Comparison of ENCODE assay signal across 17 cellular contexts in genomic region chr4:169658196-169658595, GRCh38. TPM values are rescaled to one million over a fixed set of nuclear protein-coding genes. Genes with fewer than 3 reads are reported as not detected.
DNase-seq lines count a peak whose midpoint lies in the region; ATAC-seq and TF ChIP-seq lines count a peak whose summit lies in the region.
"Had no signal": no experiment of that assay in that cellular context is flagged by ENCODE, and none has a peak within 500 bp of the region (broad histone marks: within the 10 kb centered on the region; RNA-seq: fewer than 3 reads in every experiment).

No MANE protein-coding gene starts in this region.

- TF ChIP-seq POLR2A in right lobe of liver (IDR thresholded peaks at IDR 0.05) = no peak

- H3K27ac ChIP-seq in left ventricle myocardium inferior (replicated peaks) = peak overlapping the region; percentile 88
- H3K27ac ChIP-seq in VCaP = peak overlapping the region; percentile 89
- peak overlapping the region in 1 of 3 donors; percentile 84 for H3K27ac ChIP-seq in right lobe of liver

- DNase-seq in left ventricle myocardium inferior (no peak), Right ventricle myocardium superior (no peak), left colon (no peak), immature natural killer cell (no peak), right lobe of liver (no peak)
- no peak for DNase-seq in stimulated activated naive B cell treated with anti-CD40 and anti-IgM and Interleukin-4, amounts not matched to agents 10 μg/mL and 1 μg/mL and 100 μg/mL, for 72 hours
- DNase-seq: activated CD4-positive, alpha-beta memory T cell treated with anti-CD3 and anti-CD28 coated beads for 36 hours; activated T-cell treated with anti-CD3 and anti-CD28 coated beads, Interleukin-2, amount 50 U/mL, for 72 hours; GOT3; NCI-H2171; stimulated activated CD4-positive, alpha-beta T cell treated with anti-CD3 and anti-CD28 coated beads, Interleukin-4, amount 100 ng/mL, for 4 hours had no signal

- no peak overlapping the region for H3K4me3 Mint-ChIP-seq in stimulated activated naive B cell treated with anti-CD40 and anti-IgM and Interleukin-4, amounts not matched to agents 10 μg/mL and 1 μg/mL and 100 μg/mL, for 72 hours
- no peak overlapping the region for H3K4me3 Mint-ChIP-seq in immature natural killer cell
- H3K4me3 Mint-ChIP-seq: activated CD4-positive, alpha-beta memory T cell treated with anti-CD3 and anti-CD28 coated beads for 36 hours; central memory CD8-positive, alpha-beta T cell had no signal

- H3K9me3 ChIP-seq in left ventricle myocardium inferior (replicated peaks) (no peaks in the 10 kb centered on the region), right lobe of liver (no peaks in the 10 kb centered on the region)
- H3K9me3 ChIP-seq: SJCRH30 had no signal

- H3K4me3 ChIP-seq in left ventricle myocardium inferior (no peak overlapping the region), right lobe of liver (no peak overlapping the region)
- H3K4me3 ChIP-seq: SJCRH30 had no signal

- H3K27me3 ChIP-seq in left ventricle myocardium inferior (ENCODE audit: low read depth) = no peaks in the 10 kb centered on the region
- H3K27me3 ChIP-seq in right lobe of liver = no peaks in the 10 kb centered on the region
- H3K27me3 ChIP-seq: SJCRH30 had no signal

- H3K4me1 ChIP-seq in left ventricle myocardium inferior = peaks cover 56% of the 10 kb centered on the region
- peaks cover 0 to 24% (median 2%) of the 10 kb centered on the region in 4 donors for H3K4me1 ChIP-seq in right lobe of liver

- ATAC-seq in Right ventricle myocardium superior (ENCODE audit: poor library complexity) = no peak
- ATAC-seq in left colon = peak; percentile 37
- no peak for ATAC-seq in stimulated activated naive B cell treated with anti-CD40 and anti-IgM and Interleukin-4, amounts not matched to agents 10 μg/mL and 1 μg/mL and 100 μg/mL, for 72 hours (replicated peaks)
- no peak for ATAC-seq in GM18861 (IDR thresholded peaks at IDR 0.05; ENCODE audit: unreplicated experiment)
- ATAC-seq in right lobe of liver = no peak
- ATAC-seq: activated T-cell treated with anti-CD3 and anti-CD28 coated beads, Interleukin-2, amount 50 U/mL, for 72 hours; GM12878; HepG2 had no signal

- H3K36me3 Mint-ChIP-seq in stimulated activated naive B cell treated with anti-CD40 and anti-IgM and Interleukin-4, amounts not matched to agents 10 μg/mL and 1 μg/mL and 100 μg/mL, for 72 hours = peaks cover 10 to 17% of the 10 kb centered on the region in 2 donors
- peaks cover 0 to 3% (median 0%) of the 10 kb centered on the region in 3 donors for H3K36me3 Mint-ChIP-seq in immature natural killer cell

- 80% methylated on average over 2 of the region's 2 CpGs for WGBS in right lobe of liver (ENCODE audit: insufficient coverage, low coverage, low lambda C conversion rate, missing lambda C conversion rate)

- no peak overlapping the region for H3K27ac Mint-ChIP-seq in stimulated activated naive B cell treated with anti-CD40 and anti-IgM and Interleukin-4, amounts not matched to agents 10 μg/mL and 1 μg/mL and 100 μg/mL, for 72 hours
- H3K27ac Mint-ChIP-seq in immature natural killer cell = no peak overlapping the region

- H3K36me3 ChIP-seq in left ventricle myocardium inferior = no peaks in the 10 kb centered on the region
- H3K36me3 ChIP-seq in right lobe of liver = no peaks in the 10 kb centered on the region
- H3K36me3 ChIP-seq: SJCRH30 had no signal

- no peaks in the 10 kb centered on the region for H3K27me3 Mint-ChIP-seq in stimulated activated naive B cell treated with anti-CD40 and anti-IgM and Interleukin-4, amounts not matched to agents 10 μg/mL and 1 μg/mL and 100 μg/mL, for 72 hours
- H3K27me3 Mint-ChIP-seq in immature natural killer cell (ENCODE audit: low read depth in 3 of 3) = peaks cover 0 to 2% (median 0%) of the 10 kb centered on the region in 3 donors
- H3K27me3 Mint-ChIP-seq: activated CD4-positive, alpha-beta memory T cell treated with anti-CD3 and anti-CD28 coated beads for 36 hours; central memory CD8-positive, alpha-beta T cell had no signal

- no peaks in the 10 kb centered on the region for H3K9me3 Mint-ChIP-seq in stimulated activated naive B cell treated with anti-CD40 and anti-IgM and Interleukin-4, amounts not matched to agents 10 μg/mL and 1 μg/mL and 100 μg/mL, for 72 hours
- H3K9me3 Mint-ChIP-seq in immature natural killer cell = no peaks in the 10 kb centered on the region
- H3K9me3 Mint-ChIP-seq: activated CD4-positive, alpha-beta memory T cell treated with anti-CD3 and anti-CD28 coated beads for 36 hours; activated T-cell treated with anti-CD3 and anti-CD28 coated beads, Interleukin-2, amount 50 U/mL, for 72 hours; central memory CD8-positive, alpha-beta T cell had no signal

- intact Hi-C loops in left ventricle myocardium inferior (cut with micrococcal nuclease) = loop anchor here (5.0 kb wide), 1 partner anchor 36 kb away; the partner anchor contains the start of gene CLCN3
- intact Hi-C loops in Right ventricle myocardium superior (cut with DNase I) = no loop called here
- intact Hi-C loops in left colon (cut with DNase I, micrococcal nuclease) = no loop called here
- intact Hi-C loops in right lobe of liver (cut with DNase I) = no loop called here

- H3K4me1 Mint-ChIP-seq in stimulated activated naive B cell treated with anti-CD40 and anti-IgM and Interleukin-4, amounts not matched to agents 10 μg/mL and 1 μg/mL and 100 μg/mL, for 72 hours = peaks cover 9 to 27% of the 10 kb centered on the region in 2 donors
- H3K4me1 Mint-ChIP-seq in immature natural killer cell = peaks cover 11 to 18% of the 10 kb centered on the region in 2 donors

- TF ChIP-seq CTCF in left ventricle myocardium inferior (IDR thresholded peaks at IDR 0.05; ENCODE audit: borderline replicate concordance) (no peak), VCaP (conservative IDR thresholded peaks at IDR 0.05) (no peak), right lobe of liver (IDR thresholded peaks at IDR 0.05) (no peak)

RNA-seq across cellular contexts. Expression of gene CLCN3, which starts 37.8 kb away (rescaled TPM):
- total RNA-seq in left ventricle myocardium inferior (54.1 TPM), Right ventricle myocardium superior (62.0 TPM), left colon (100 to 1,000 TPM; 116 to 131 TPM), right lobe of liver (10 to 100 TPM; 17.0 to 29.4 (median 19.6) TPM)
- 10 to 100 TPM in 1 of 3 donors, 1 to 10 TPM in 2; 4.7 to 12.6 (median 9.2) TPM for polyA plus RNA-seq in immature natural killer cell

RNA-seq across cellular contexts. Expression of gene NEK1, which starts 45.8 kb away (rescaled TPM):
- total RNA-seq in left ventricle myocardium inferior (15.5 TPM), Right ventricle myocardium superior (13.5 TPM), left colon (1 to 10 TPM; 8.5 to 9.0 TPM), right lobe of liver (1 to 10 TPM; 4.1 to 5.2 (median 4.5) TPM)
- polyA plus RNA-seq in immature natural killer cell = 10 to 100 TPM in 1 of 3 donors, 1 to 10 TPM in 2; 2.5 to 12.8 (median 5.8) TPM
